ENCODE assay signal across 12 cellular contexts in genomic region chr11:79236541-79236971, GRCh38.
DNase-seq lines count a peak whose midpoint lies in the region; TF ChIP-seq lines count a peak whose summit lies in the region.
"Had no signal": no experiment of that assay in that cellular context is flagged by ENCODE, and none has a peak within 500 bp of the region (broad histone marks: within the 10 kb centered on the region; RNA-seq: fewer than 3 reads in every experiment).

No MANE protein-coding gene starts in this region.

- H3K9me3 Mint-ChIP-seq in nephron progenitor cell = no peaks in the 10 kb centered on the region

- H3K36me3 Mint-ChIP-seq in nephron progenitor cell (ENCODE audit: low read depth) = no peaks in the 10 kb centered on the region

- TF ChIP-seq CTCF in AG09319 (IDR thresholded peaks at IDR 0.05; ENCODE audit: low read depth, low read length) (no peak), nephron progenitor cell (IDR thresholded peaks at IDR 0.05) (no peak)

- H3K27me3 Mint-ChIP-seq in nephron progenitor cell (ENCODE audit: low read depth, poor library complexity) = no peaks in the 10 kb centered on the region
- H3K27me3 Mint-ChIP-seq: activated CD4-positive, alpha-beta T cell treated with anti-CD3 and anti-CD28 coated beads for 36 hours had no signal

- peaks cover 54% of the 10 kb centered on the region for H3K4me1 Mint-ChIP-seq in nephron progenitor cell
- H3K4me1 Mint-ChIP-seq: activated CD4-positive, alpha-beta T cell treated with anti-CD3 and anti-CD28 coated beads for 36 hours had no signal

- DNase-seq in AG09319 (ENCODE audit: extremely low read depth, low read depth) (peak; percentile 73), amniotic stem cell (lab: John Stamatoyannopoulos, UW) (peak; percentile 63), fibroblast of the conjunctiva (ENCODE audit: low read depth) (peak; percentile 14), nephron progenitor cell (peak; percentile 17), NCI-H1417 treated with DMSO at 0.1 percent for 48 hours (lab: John Stamatoyannopoulos, UW) (no peak), midbrain (lab: John Stamatoyannopoulos, UW) (no peak), NCI-H526 treated with DMSO at 0.1 percent for 48 hours (lab: John Stamatoyannopoulos, UW) (no peak)
- DNase-seq in activated effector memory CD4-positive, alpha-beta T cell treated with Interleukin-2 at 50 U/mL for 16 hours = no peak
- DNase-seq: activated CD4-positive, alpha-beta T cell treated with anti-CD3 and anti-CD28 coated beads for 36 hours; activated effector memory CD4-positive, alpha-beta T cell treated with anti-CD3 and anti-CD28 coated beads, Interleukin-2, amount 50 U/mL, for 16 hours; MV-4-11; NCI-H748 treated with DMSO at 0.1 percent for 48 hours had no signal

- H3K4me3 Mint-ChIP-seq in nephron progenitor cell = peak overlapping the region; percentile 9
- H3K4me3 Mint-ChIP-seq: activated CD4-positive, alpha-beta T cell treated with anti-CD3 and anti-CD28 coated beads for 36 hours had no signal

- peak overlapping the region; percentile 31 for H3K27ac Mint-ChIP-seq in nephron progenitor cell
- H3K27ac Mint-ChIP-seq: activated CD4-positive, alpha-beta T cell treated with anti-CD3 and anti-CD28 coated beads for 36 hours had no signal

Comparison
In these comparisons a context has a peak if more than half of its experiments do, and no peak if none do; other contexts are left out.
1. DNase-seq: peak in AG09319 (single experiment), amniotic stem cell (single experiment), fibroblast of the conjunctiva (single experiment) and nephron progenitor cell (single experiment); none in activated effector memory CD4-positive, alpha-beta T cell treated with Interleukin-2 at 50 U/mL for 16 hours (single experiment), NCI-H1417 treated with DMSO at 0.1 percent for 48 hours (single experiment), midbrain (single experiment) and NCI-H526 treated with DMSO at 0.1 percent for 48 hours (single experiment).